Comparison of ENCODE assay signal across 29 cellular contexts in genomic region chr11:71933141-71933933, GRCh38. TPM values are rescaled to one million over a fixed set of nuclear protein-coding genes. Genes with fewer than 3 reads are reported as not detected.
DNase-seq lines count a peak whose midpoint lies in the region; ATAC-seq and TF ChIP-seq lines count a peak whose summit lies in the region.
"Had no signal": no experiment of that assay in that cellular context is flagged by ENCODE, and none has a peak within 500 bp of the region (broad histone marks: within the 10 kb centered on the region; RNA-seq: fewer than 3 reads in every experiment).

No MANE protein-coding gene starts in this region.

- DNase-seq in Caki2 (ENCODE audit: low read depth) (peak; percentile 39), Karpas-422 (no peak), chondrocyte (ENCODE audit: low spot score) (no peak), trophoblast cell (no peak), MM.1S (no peak), posterior cingulate gyrus (no peak), spleen (no peak)
- DNase-seq: activated gamma-delta T cell; activated naive CD8-positive, alpha-beta T cell treated with anti-CD3 and anti-CD28 coated beads, Interleukin-2, amount 50 U/mL, for 24 hours; activated T-cell treated with anti-CD3 and anti-CD28 coated beads for 4 hours; midbrain; naive thymus-derived CD4-positive, alpha-beta T cell; NCI-H1105; NCI-H187 treated with DMSO at 0.1 percent for 48 hours; NCI-H526; NK-92 treated with Interleukin-12 subunit alpha and Interleukin-12 subunit beta, amount 100 ng/mL, for 24 hours; pancreas; SHP77 treated with DMSO at 0.1 percent for 48 hours; stimulated activated CD4-positive, alpha-beta T cell treated with anti-CD3 and anti-CD28 coated beads, Interleukin-15, amount 100 ng/mL, for 24 hours; T1000; testis had no signal

- no peaks in the 10 kb centered on the region for H3K27me3 Mint-ChIP-seq in chondrocyte (ENCODE audit: low read depth)
- H3K27me3 Mint-ChIP-seq: activated naive CD8-positive, alpha-beta T cell treated with anti-CD3 and anti-CD28 coated beads, Interleukin-2, amount 50 U/mL, for 24 hours; IgD-negative memory B cell; naive thymus-derived CD4-positive, alpha-beta T cell had no signal

- H3K4me2 ChIP-seq in Karpas-422 (ENCODE audit: low read depth, low read length, poor library complexity, severe bottlenecking), result peak overlapping the region; percentile 38
- H3K4me2 ChIP-seq in trophoblast cell (ENCODE audit: low read length), result no peak overlapping the region
- no peak overlapping the region for H3K4me2 ChIP-seq in MM.1S (ENCODE audit: low read depth, low read length)

- no peaks in the 10 kb centered on the region for H3K36me3 ChIP-seq in Karpas-422 (ENCODE audit: insufficient read depth, low read length)
- peaks cover 0 to 2% of the 10 kb centered on the region in 2 experiments for H3K36me3 ChIP-seq in trophoblast cell (ENCODE audit: control insufficient read depth in 1 of 2, insufficient read depth in 2 of 2, low read length in 2 of 2)
- no peaks in the 10 kb centered on the region for H3K36me3 ChIP-seq in MM.1S (replicated peaks; ENCODE audit: insufficient read depth, low read length)
- peaks cover 0 to 12% (median 0%) of the 10 kb centered on the region in 6 donors for H3K36me3 ChIP-seq in spleen
- H3K36me3 ChIP-seq: pancreas, vagina had no signal

- H3K4ac ChIP-seq in trophoblast cell (ENCODE audit: low read depth, low read length), result peak overlapping the region; percentile 47

- H3K4me3 Mint-ChIP-seq in chondrocyte (ENCODE audit: unreplicated experiment), result no peak overlapping the region
- H3K4me3 Mint-ChIP-seq: activated naive CD8-positive, alpha-beta T cell treated with anti-CD3 and anti-CD28 coated beads, Interleukin-2, amount 50 U/mL, for 24 hours; naive thymus-derived CD4-positive, alpha-beta T cell had no signal

- ATAC-seq in HG03135 (IDR thresholded peaks at IDR 0.05; ENCODE audit: unreplicated experiment), result no peak
- ATAC-seq: Panc1; pancreas; sciatic nerve; stimulated activated naive CD8-positive, alpha-beta T cell treated with anti-CD3 and anti-CD28 coated beads, Interleukin-15, Interleukin-2, amounts not matched to agents 100 U/mL and 50 U/mL, for 24 hours had no signal

- no peak overlapping the region for H3K14ac ChIP-seq in trophoblast cell (ENCODE audit: low read length)

- H4K12ac ChIP-seq in trophoblast cell (ENCODE audit: low read depth, low read length), result no peak overlapping the region

- H3K27me3 ChIP-seq in Karpas-422 (ENCODE audit: low read length) (no peaks in the 10 kb centered on the region), trophoblast cell (ENCODE audit: insufficient read depth, low read length) (no peaks in the 10 kb centered on the region), MM.1S (replicated peaks; ENCODE audit: insufficient read depth, low read length) (no peaks in the 10 kb centered on the region), spleen (replicated peaks in 1 of 7) (no peaks in the 10 kb centered on the region)
- H3K27me3 ChIP-seq: pancreas, testis, vagina had no signal

- H3F3A ChIP-seq in MM.1S (ENCODE audit: insufficient read depth, low read length), result no peaks in the 10 kb centered on the region; the same call in 1 of the 2 replicates

- TF ChIP-seq CTCF in chondrocyte (IDR thresholded peaks at IDR 0.05) (no peak), MM.1S (IDR thresholded peaks at IDR 0.05; ENCODE audit: low read length) (no peak), spleen (IDR thresholded peaks at IDR 0.05 in 8 of 11, conservative IDR thresholded peaks at IDR 0.05 in 3 of 11) (no peak)

- H4K8ac ChIP-seq in trophoblast cell (ENCODE audit: low read depth, low read length), result no peak overlapping the region

- H2AFZ ChIP-seq in Karpas-422 (ENCODE audit: low read length) (no peak overlapping the region), trophoblast cell (ENCODE audit: insufficient read depth, low read length, poor library complexity) (no peak overlapping the region), MM.1S (ENCODE audit: low read length) (no peak overlapping the region)

- peaks cover 5% of the 10 kb centered on the region for H3K79me1 ChIP-seq in trophoblast cell (ENCODE audit: low read length)

- H3K27ac ChIP-seq in Karpas-422 (ENCODE audit: low read length) (no peak overlapping the region), trophoblast cell (ENCODE audit: low read depth, low read length) (no peak overlapping the region), MM.1S (ENCODE audit: low read length) (no peak overlapping the region), spleen (no peak overlapping the region)
- H3K27ac ChIP-seq: pancreas, testis, vagina had no signal

- no peak overlapping the region for H2BK120ac ChIP-seq in trophoblast cell (ENCODE audit: insufficient read depth, low read length, poor library complexity)

- H3K27ac Mint-ChIP-seq in chondrocyte (ENCODE audit: unreplicated experiment), result peak overlapping the region; percentile 33
- H3K27ac Mint-ChIP-seq: activated naive CD8-positive, alpha-beta T cell treated with anti-CD3 and anti-CD28 coated beads, Interleukin-2, amount 50 U/mL, for 24 hours; naive thymus-derived CD4-positive, alpha-beta T cell had no signal

- intact Hi-C loops in posterior cingulate gyrus (cut with DNase I), result no loop called here
- intact Hi-C loops in spleen (cut with DNase I; ENCODE audit: low total_unique reads), result no loop called here

- no peak overlapping the region for H2AK5ac ChIP-seq in trophoblast cell (ENCODE audit: low read length)

- no peak overlapping the region for H3K4me3 ChIP-seq in Karpas-422 (ENCODE audit: low read length)
- no peak overlapping the region for H3K4me3 ChIP-seq in trophoblast cell (ENCODE audit: low read depth, low read length)
- H3K4me3 ChIP-seq in MM.1S (ENCODE audit: low read length), result no peak overlapping the region
- H3K4me3 ChIP-seq in spleen, result no peak overlapping the region
- H3K4me3 ChIP-seq: pancreas, testis, vagina had no signal

- H4K91ac ChIP-seq in trophoblast cell (ENCODE audit: low read depth, low read length), result no peak overlapping the region

- no peaks in the 10 kb centered on the region for H3K9me3 ChIP-seq in Karpas-422 (ENCODE audit: low read length)
- H3K9me3 ChIP-seq in trophoblast cell (ENCODE audit: insufficient read depth, low read depth, low read length), result no peaks in the 10 kb centered on the region
- H3K9me3 ChIP-seq in MM.1S (replicated peaks; ENCODE audit: insufficient read depth, low read length), result no peaks in the 10 kb centered on the region
- no peaks in the 10 kb centered on the region for H3K9me3 ChIP-seq in spleen
- H3K9me3 ChIP-seq: pancreas, testis, vagina had no signal

- no peak overlapping the region for H3K23ac ChIP-seq in trophoblast cell (ENCODE audit: low read length)

- H4K20me1 ChIP-seq in Karpas-422 (ENCODE audit: insufficient read depth, low read depth, low read length) (peaks cover 16% of the 10 kb centered on the region), MM.1S (ENCODE audit: insufficient read depth, low read length) (no peaks in the 10 kb centered on the region)

- in situ Hi-C loops in Caki2 (cut with HindIII; ENCODE audit: low pct_unique_long_range_greater_than_20kb, low sequenced_read_pairs), result no loop called here

- H3K9me2 ChIP-seq in Karpas-422 (replicated peaks; ENCODE audit: insufficient read depth, low read length) (no peaks in the 10 kb centered on the region), MM.1S (replicated peaks; ENCODE audit: insufficient read depth, low read length) (no peaks in the 10 kb centered on the region)

- H3K4me1 Mint-ChIP-seq in chondrocyte (ENCODE audit: low read depth), result peaks cover 72% of the 10 kb centered on the region

- no peaks in the 10 kb centered on the region for H3K9me3 Mint-ChIP-seq in chondrocyte (ENCODE audit: low read depth)
- H3K9me3 Mint-ChIP-seq: activated naive CD8-positive, alpha-beta T cell treated with anti-CD3 and anti-CD28 coated beads, Interleukin-2, amount 50 U/mL, for 24 hours; IgD-negative memory B cell; naive thymus-derived CD4-positive, alpha-beta T cell had no signal

- H3K36me3 Mint-ChIP-seq in chondrocyte (ENCODE audit: low read depth), result peaks cover 4% of the 10 kb centered on the region
- H3K36me3 Mint-ChIP-seq: IgD-negative memory B cell had no signal

- no CpG with 5 or more reads among the region's 4 CpGs for WGBS in trophoblast cell (ENCODE audit: extremely low coverage, insufficient coverage, insufficient read length)
- 88 to 94% (median 90%) methylated on average over 4 of the region's 4 CpGs for WGBS in spleen, 5 donors

- TF ChIP-seq POLR2A in spleen (IDR thresholded peaks at IDR 0.05), result no peak

- H3K18ac ChIP-seq in trophoblast cell (ENCODE audit: low read length), result no peak overlapping the region

- no peak overlapping the region for H2BK5ac ChIP-seq in trophoblast cell (ENCODE audit: low read depth, low read length, poor library complexity)

- H3K79me2 ChIP-seq in Karpas-422 (ENCODE audit: low read length), result peaks cover 81% of the 10 kb centered on the region
- H3K79me2 ChIP-seq in trophoblast cell (ENCODE audit: control insufficient read depth, insufficient read depth, low read length, poor library complexity), result peaks cover 12% of the 10 kb centered on the region
- H3K79me2 ChIP-seq in MM.1S (ENCODE audit: low read length), result peaks cover 82% of the 10 kb centered on the region

- H3K4me1 ChIP-seq in Karpas-422 (ENCODE audit: low read length), result peaks cover 47% of the 10 kb centered on the region
- peaks cover 6 to 7% of the 10 kb centered on the region in 2 experiments for H3K4me1 ChIP-seq in trophoblast cell (ENCODE audit: control insufficient read depth in 1 of 2, insufficient read depth in 2 of 2, low read length in 2 of 2)
- peaks cover 11% of the 10 kb centered on the region for H3K4me1 ChIP-seq in MM.1S (ENCODE audit: low read length)
- peaks cover 18 to 83% (median 50%) of the 10 kb centered on the region in 6 donors for H3K4me1 ChIP-seq in spleen

- H2BK12ac ChIP-seq in trophoblast cell (ENCODE audit: low read length), result no peak overlapping the region

- H3K9ac ChIP-seq in Karpas-422 (ENCODE audit: low read length), result no peak overlapping the region
- H3K9ac ChIP-seq in trophoblast cell (ENCODE audit: low read length), result no peak overlapping the region
- no peak overlapping the region for H3K9ac ChIP-seq in MM.1S (ENCODE audit: low read length)

RNA-seq across cellular contexts. Expression of gene RNF121, which starts 4.5 kb away (rescaled TPM):
- 74.1 and 79.4 TPM in 2 replicates for total RNA-seq in Caki2 (2014; rRNA removed; shearing (Covaris generic); ENCODE audit: low replicate concordance)
- total RNA-seq in Karpas-422 (2014; rRNA removed; shearing (Covaris generic); ENCODE audit: low replicate concordance), result 12.0 and 18.5 TPM in 2 replicates
- total RNA-seq in chondrocyte (63.2 to 97.1 TPM (median 64.2 TPM) in 3 replicates), spleen (10 to 100 TPM; 27.0 to 35.5 (median 29.9) TPM)
- polyA plus RNA-seq in trophoblast cell (2013), result 28.0 and 29.3 TPM in 2 replicates
- polyA plus RNA-seq in spleen, result 10 to 100 TPM in 1 of 3 donors, 1 to 10 TPM in 2; 5.3 to 13.7 (median 6.5) TPM

RNA-seq across cellular contexts. Expression of gene XNDC1N, which starts 4.9 kb away (rescaled TPM):
- 4.1 and 6.6 TPM in 2 replicates for total RNA-seq in Caki2 (2014; rRNA removed; shearing (Covaris generic); ENCODE audit: low replicate concordance)
- total RNA-seq in Karpas-422 (2014; rRNA removed; shearing (Covaris generic); ENCODE audit: low replicate concordance), result 10.9 and 11.6 TPM in 2 replicates
- total RNA-seq in chondrocyte, result 5.1 to 10.7 TPM (median 6.1 TPM) in 3 replicates
- polyA plus RNA-seq in trophoblast cell (2013), result 2.2 and 2.3 TPM in 2 replicates
- total RNA-seq in spleen, result 10 to 100 TPM in 5 of 7 donors, 1 to 10 TPM in 2; 8.5 to 19.2 (median 15.3) TPM
- polyA plus RNA-seq in spleen, result 1 to 10 TPM; 2.5 to 4.5 (median 3.9) TPM

RNA-seq across cellular contexts. Expression of gene DEFB131B, which starts 55.1 kb away (rescaled TPM):
- total RNA-seq in Caki2 (2014; rRNA removed; shearing (Covaris generic); ENCODE audit: low replicate concordance), result not detected in 2 replicates
- not detected in 2 replicates for total RNA-seq in Karpas-422 (2014; rRNA removed; shearing (Covaris generic); ENCODE audit: low replicate concordance)
- not detected in 3 replicates for total RNA-seq in chondrocyte
- not detected in 2 replicates for polyA plus RNA-seq in trophoblast cell (2013)
- not detected for total RNA-seq in spleen
- not detected for polyA plus RNA-seq in spleen
- total RNA-seq: glomerular endothelial cell; liver; naive thymus-derived CD4-positive, alpha-beta T cell; pancreas; sciatic nerve; testis; vagina had no signal
- polyA plus RNA-seq: IgD-negative memory B cell; liver; naive thymus-derived CD4-positive, alpha-beta T cell; pancreas had no signal
